In the genomic region with DNA sequence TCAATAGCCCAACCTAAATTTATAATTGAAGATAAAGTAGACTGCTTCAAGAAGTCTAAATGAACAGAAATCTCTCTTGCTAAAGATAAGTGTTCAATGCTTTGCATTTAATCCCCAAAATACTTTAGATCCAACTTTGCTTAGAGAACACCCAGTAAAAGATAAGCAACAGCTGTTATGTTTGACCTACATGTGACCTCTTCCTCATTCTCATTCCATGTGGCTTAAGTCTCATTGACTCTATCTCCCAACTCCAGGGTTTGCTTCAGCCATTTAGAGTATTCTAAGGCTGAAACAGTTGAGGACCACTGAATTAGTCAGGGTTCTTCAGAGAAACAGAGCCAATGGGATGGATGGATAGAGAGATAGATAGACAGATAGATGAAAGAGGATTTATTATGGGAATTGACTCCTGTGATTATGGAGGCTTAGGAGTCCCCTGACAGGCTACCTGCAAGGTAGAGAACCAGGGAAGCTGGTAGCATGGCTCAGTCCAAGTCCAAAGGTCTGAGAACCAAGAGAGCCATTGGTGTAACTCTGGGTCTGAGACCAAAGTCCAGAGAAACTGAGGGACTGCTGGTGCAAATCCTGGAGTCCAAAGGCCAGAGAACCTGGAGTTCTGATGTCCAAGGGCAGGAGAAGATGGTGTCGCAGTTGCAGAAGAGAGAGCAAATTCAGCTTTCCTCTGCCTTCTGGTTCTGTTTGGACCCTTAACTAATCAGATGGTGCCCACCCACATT, we compare ENCODE assay signal across 1 cellular context.
TF ChIP-seq lines count a peak whose summit lies in the region.

No MANE protein-coding gene starts in this region.

TF ChIP-seq in K562, 482 proteins besides CTCF, POLR2A, EP300 and RAD21:
- TF ChIP-seq, protein P1, sequence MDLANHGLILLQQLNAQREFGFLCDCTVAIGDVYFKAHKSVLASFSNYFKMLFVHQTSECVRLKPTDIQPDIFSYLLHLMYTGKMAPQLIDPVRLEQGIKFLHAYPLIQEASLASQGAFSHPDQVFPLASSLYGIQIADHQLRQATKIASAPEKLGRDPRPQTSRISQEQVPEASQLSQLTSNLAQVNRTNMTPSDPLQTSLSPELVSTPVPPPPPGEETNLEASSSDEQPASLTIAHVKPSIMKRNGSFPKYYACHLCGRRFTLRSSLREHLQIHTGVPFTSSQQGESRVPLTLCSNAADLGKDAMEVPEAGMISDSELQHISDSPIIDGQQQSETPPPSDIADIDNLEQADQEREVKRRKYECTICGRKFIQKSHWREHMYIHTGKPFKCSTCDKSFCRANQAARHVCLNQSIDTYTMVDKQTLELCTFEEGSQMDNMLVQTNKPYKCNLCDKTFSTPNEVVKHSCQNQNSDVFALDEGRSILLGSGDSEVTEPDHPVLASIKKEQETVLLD (IDR thresholded peaks at IDR 0.05): no peak
- TF ChIP-seq BCL6 (CRISPR knock-in tag; IDR thresholded peaks at IDR 0.05) (no peak), ESRRA (IDR thresholded peaks at IDR 0.05; ENCODE audit: borderline replicate concordance, low read depth) (peak; percentile 64; the same call in 1 of the 2 replicates), DACH1 (IDR thresholded peaks at IDR 0.05; ENCODE audit: partially characterized antibody) (peak; percentile 52), SPI1 (IDR thresholded peaks at IDR 0.05; ENCODE audit: borderline replicate concordance, low read depth, low read length) (peak; percentile 16; the same call in 1 of the 2 replicates), CBFA2T3 (IDR thresholded peaks at IDR 0.05) (peak; percentile 49), ETS2 (tag; IDR thresholded peaks at IDR 0.05; ENCODE audit: borderline replicate concordance, poor library complexity, severe bottlenecking) (no peak), JUND (IDR thresholded peaks at IDR 0.05; ENCODE audit: borderline replicate concordance, low read depth, low read length) (no peak), JUND (tag; IDR thresholded peaks at IDR 0.05; ENCODE audit: borderline replicate concordance, low read depth, low read length) (no peak), SMAD3 (CRISPR knock-in tag; conservative IDR thresholded peaks at IDR 0.05) (no peak), CBFA2T2 (conservative IDR thresholded peaks at IDR 0.05) (0 out of 2 replicates have a peak, but pooled peaks have one; percentile 15)
- TF ChIP-seq, protein P2, sequence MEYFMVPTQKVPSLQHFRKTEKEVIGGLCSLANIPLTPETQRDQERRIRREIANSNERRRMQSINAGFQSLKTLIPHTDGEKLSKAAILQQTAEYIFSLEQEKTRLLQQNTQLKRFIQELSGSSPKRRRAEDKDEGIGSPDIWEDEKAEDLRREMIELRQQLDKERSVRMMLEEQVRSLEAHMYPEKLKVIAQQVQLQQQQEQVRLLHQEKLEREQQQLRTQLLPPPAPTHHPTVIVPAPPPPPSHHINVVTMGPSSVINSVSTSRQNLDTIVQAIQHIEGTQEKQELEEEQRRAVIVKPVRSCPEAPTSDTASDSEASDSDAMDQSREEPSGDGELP (CRISPR knock-in tag; IDR thresholded peaks at IDR 0.05; ENCODE audit: borderline replicate concordance): peak; percentile 25; the same call in 1 of the 2 replicates
